In the genomic region with DNA sequence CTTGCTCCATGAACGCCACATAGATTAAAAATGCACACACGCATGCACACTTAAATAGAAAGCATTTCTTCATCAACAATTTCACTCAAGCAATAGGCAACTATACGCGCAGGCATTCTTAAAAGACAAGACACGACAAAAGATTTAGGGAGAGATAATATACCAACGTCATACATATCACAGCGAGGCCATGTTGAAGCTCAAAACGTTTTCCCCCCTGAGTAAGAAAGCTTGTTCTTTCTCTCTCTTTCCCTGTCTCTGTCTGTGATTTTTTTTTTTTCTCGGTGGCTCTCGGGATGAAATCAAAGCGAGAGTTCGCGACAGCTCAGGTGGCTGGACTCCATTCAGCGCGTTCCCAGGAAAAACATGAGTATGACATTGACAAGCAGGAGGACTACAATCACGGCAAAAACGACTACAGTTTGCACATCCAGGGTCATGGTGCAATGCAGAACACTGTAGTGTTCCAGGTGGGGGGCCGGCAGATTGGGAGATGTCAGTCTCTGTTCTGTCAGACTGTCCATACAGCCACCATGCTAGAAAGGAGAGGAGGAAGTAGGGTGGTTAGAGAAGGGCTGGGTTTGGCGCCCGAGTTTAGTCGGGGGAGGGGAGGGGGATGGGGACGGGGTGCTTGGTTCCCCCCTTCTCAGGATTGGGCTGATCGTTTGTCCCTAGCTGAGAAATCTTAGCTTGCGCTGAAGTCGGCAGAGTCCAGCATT, we compare ENCODE assay signal across 8 cellular contexts. TPM values are rescaled to one million over a fixed set of nuclear protein-coding genes. Genes with fewer than 3 reads are reported as not detected.
DNase-seq lines count a peak whose midpoint lies in the region; ATAC-seq and TF ChIP-seq lines count a peak whose summit lies in the region.

No MANE protein-coding gene starts in this region.

- in situ Hi-C loops in KBM-7 (cut with MboI; ENCODE audit: low pct_unique_long_range_greater_than_20kb, low sequenced_read_pairs): no loop called here

- TF ChIP-seq CTCF in epithelial cell of proximal tubule (conservative IDR thresholded peaks at IDR 0.05; ENCODE audit: low read depth, low read length) (no peak), neural crest cell (conservative IDR thresholded peaks at IDR 0.05) (no peak)

- H3K9me3 ChIP-seq in CD4-positive, CD25-positive, alpha-beta regulatory T cell (ENCODE audit: control insufficient read depth in 2 of 2, low read length in 2 of 2): no peaks in the 10 kb centered on the region

- H3K4me3 ChIP-seq in CD4-positive, CD25-positive, alpha-beta regulatory T cell (ENCODE audit: low read depth, low read length): peak overlapping the region; percentile 86
- peak overlapping the region; percentile 76 for H3K4me3 ChIP-seq in epithelial cell of proximal tubule (ENCODE audit: low read depth, low read length)

- peak overlapping the region; percentile 96 to 99 (median 98) for H3K27ac Mint-ChIP-seq in CD4-positive, CD25-positive, alpha-beta regulatory T cell
- H3K27ac Mint-ChIP-seq in neural crest cell (ENCODE audit: unreplicated experiment): peak overlapping the region; percentile 88

- peak overlapping the region; percentile 97 to 100 (median 98) for H3K4me3 Mint-ChIP-seq in CD4-positive, CD25-positive, alpha-beta regulatory T cell
- H3K4me3 Mint-ChIP-seq in neural crest cell: peak overlapping the region; percentile 93

- ATAC-seq in CD4-positive, CD25-positive, alpha-beta regulatory T cell (ENCODE audit: low read depth in 2 of 2): peak; percentile 33 to 38
- ATAC-seq in GM21381 (IDR thresholded peaks at IDR 0.05; ENCODE audit: unreplicated experiment): peak; percentile 25

- peak overlapping the region; percentile 82 for H3K27ac ChIP-seq in CD4-positive, CD25-positive, alpha-beta regulatory T cell (ENCODE audit: insufficient read depth, low read length, poor library complexity, severe bottlenecking)

- H3K27me3 ChIP-seq in CD4-positive, CD25-positive, alpha-beta regulatory T cell (ENCODE audit: control insufficient read depth, insufficient read depth, low read length): no peaks in the 10 kb centered on the region

- H3K4me1 ChIP-seq in CD4-positive, CD25-positive, alpha-beta regulatory T cell (ENCODE audit: control insufficient read depth, insufficient read depth, low read length, poor library complexity, severe bottlenecking): peaks cover 16% of the 10 kb centered on the region

- peak; percentile 8 to 60 (median 42) for DNase-seq in CD4-positive, CD25-positive, alpha-beta regulatory T cell
- DNase-seq in KBM-7 (peak; percentile 54), epithelial cell of proximal tubule (ENCODE audit: low read depth) (no peak), neural crest cell (ENCODE audit: low read depth, low spot score) (no peak), NCI-H345 treated with DMSO at 0.1 percent for 48 hours (lab: John Stamatoyannopoulos, UW; ENCODE audit: unreplicated experiment) (no peak), globus pallidus (ENCODE audit: low spot score) (no peak)
- peak; percentile 29 for DNase-seq in activated CD4-positive, alpha-beta T cell treated with anti-CD3 and anti-CD28 coated beads for 48 hours

- H3K27me3 Mint-ChIP-seq in CD4-positive, CD25-positive, alpha-beta regulatory T cell: no peaks in the 10 kb centered on the region
- no peaks in the 10 kb centered on the region for H3K27me3 Mint-ChIP-seq in neural crest cell (ENCODE audit: low read depth)

- H3K4me1 Mint-ChIP-seq in CD4-positive, CD25-positive, alpha-beta regulatory T cell: peaks cover 0 to 32% (median 14%) of the 10 kb centered on the region in 4 donors
- peaks cover 53% of the 10 kb centered on the region for H3K4me1 Mint-ChIP-seq in neural crest cell

- H3K9me3 Mint-ChIP-seq in CD4-positive, CD25-positive, alpha-beta regulatory T cell: peaks cover 0 to 1% (median 0%) of the 10 kb centered on the region in 7 donors
- peaks cover 10% of the 10 kb centered on the region for H3K9me3 Mint-ChIP-seq in neural crest cell

- H3K36me3 ChIP-seq in CD4-positive, CD25-positive, alpha-beta regulatory T cell (ENCODE audit: control insufficient read depth, insufficient read depth, low read length): no peaks in the 10 kb centered on the region

- H3K36me3 Mint-ChIP-seq in CD4-positive, CD25-positive, alpha-beta regulatory T cell: no peaks in the 10 kb centered on the region
- H3K36me3 Mint-ChIP-seq in neural crest cell (ENCODE audit: low read depth): peaks cover 2% of the 10 kb centered on the region

RNA-seq across cellular contexts. Expression of a gene that starts 30.7 kb away (rescaled TPM):
- 19.0 TPM for total RNA-seq in CD4-positive, CD25-positive, alpha-beta regulatory T cell
- polyA plus RNA-seq in CD4-positive, CD25-positive, alpha-beta regulatory T cell: 1 to 10 TPM; 4.5 to 9.4 (median 5.6) TPM
- total RNA-seq in epithelial cell of proximal tubule: 9.3 and 13.4 TPM in 2 replicates
- 40.9 and 43.6 TPM in 2 replicates for total RNA-seq in neural crest cell

Comparison
In these comparisons a context has a peak if more than half of its experiments do, and no peak if none do; other contexts are left out.
1. DNase-seq: peak in CD4-positive, CD25-positive, alpha-beta regulatory T cell (3 of 3), KBM-7 (single experiment) and activated CD4-positive, alpha-beta T cell treated with anti-CD3 and anti-CD28 coated beads for 48 hours (single experiment); none in epithelial cell of proximal tubule (single experiment), neural crest cell (single experiment), NCI-H345 treated with DMSO at 0.1 percent for 48 hours (single experiment) and globus pallidus (single experiment).